16 cellular contexts compared by ENCODE assay signal in the genomic region with DNA sequence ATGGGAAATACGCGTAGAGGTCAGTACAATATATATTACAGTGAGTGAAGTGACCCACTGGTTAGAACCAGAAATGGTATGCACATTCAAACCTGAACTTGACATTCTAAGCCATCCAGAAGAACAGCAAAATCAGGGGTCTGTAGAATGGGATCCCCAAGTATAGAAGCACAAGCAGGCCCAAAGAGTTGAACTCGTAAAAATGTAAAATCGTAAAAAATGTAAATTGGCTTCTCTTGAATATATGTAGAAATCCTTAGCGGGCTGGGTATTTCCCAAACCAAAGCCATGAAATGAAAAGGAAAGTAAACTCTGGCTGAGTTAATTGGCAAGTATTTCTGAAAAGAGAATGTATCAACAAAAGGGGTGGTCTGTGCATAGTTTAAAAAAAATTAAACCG.
A peak's percentile ranks its signal among the peaks of the same experiment; 100 is the strongest.
DNase-seq lines count a peak whose midpoint lies in the region; ATAC-seq and TF ChIP-seq lines count a peak whose summit lies in the region.
"Had no signal": no experiment of that assay in that cellular context is flagged by ENCODE, and none has a peak within 500 bp of the region (broad histone marks: within the 10 kb centered on the region; RNA-seq: fewer than 3 reads in every experiment).

No MANE protein-coding gene starts in this region.

- H3K14ac ChIP-seq in IMR-90 (replicated peaks; ENCODE audit: low read depth, low read length), result no peak overlapping the region
- H3K14ac ChIP-seq in mesenchymal stem cell (ENCODE audit: low read length in 2 of 2), result no peak overlapping the region

- no peak overlapping the region for H2BK5ac ChIP-seq in IMR-90 (ENCODE audit: low read depth, low read length, poor library complexity, severe bottlenecking)
- H2BK5ac ChIP-seq in mesenchymal stem cell (ENCODE audit: low read depth, low read length, poor library complexity, severe bottlenecking), result no peak overlapping the region

- H4K91ac ChIP-seq in IMR-90 (ENCODE audit: insufficient read depth, low read depth, low read length), result no peak overlapping the region
- H4K91ac ChIP-seq in mesenchymal stem cell (ENCODE audit: low read length), result no peak overlapping the region

- intact Hi-C loops in IMR-90 (cut with micrococcal nuclease), result no loop called here
- intact Hi-C loops in tibial artery (cut with DNase I; ENCODE audit: low total_unique reads), result no loop called here

- POLR2A ChIA-PET in IMR-90 (lab: Charles Lee; ENCODE audit: unreplicated experiment), result no interaction called here

- H2BK120ac ChIP-seq in IMR-90 (ENCODE audit: low read depth, low read length) (no peak overlapping the region), mesenchymal stem cell (ENCODE audit: low read depth, low read length) (no peak overlapping the region)

- CTCF ChIA-PET in IMR-90 (lab: Yijun Ruan, JAX), result no interaction called here

- 19% methylated on average over 3 of the region's 6 CpGs; no CpG with 5 or more reads in 1 of the 2 experiments for WGBS in IMR-90 (ENCODE audit: extremely low coverage in 2 of 2, insufficient read length in 1 of 2), 2 experiments
- WGBS in mesenchymal stem cell, result over 99% methylated on average over 5 of the region's 6 CpGs

- H3K23ac ChIP-seq in IMR-90 (ENCODE audit: low read depth, low read length) (no peak overlapping the region), mesenchymal stem cell (ENCODE audit: low read length in 2 of 2) (no peak overlapping the region)

- TF ChIP-seq POLR2A in IMR-90 (IDR thresholded peaks at IDR 0.05; ENCODE audit: low read depth, low read length), result no peak

- H2BK15ac ChIP-seq in IMR-90 (ENCODE audit: low read depth, low read length) (no peak overlapping the region), mesenchymal stem cell (ENCODE audit: low read depth, poor library complexity, severe bottlenecking) (no peak overlapping the region)

- H3K18ac ChIP-seq in IMR-90 (ENCODE audit: low read depth, low read length) (no peak overlapping the region; the same call in 1 of the 2 replicates), mesenchymal stem cell (ENCODE audit: low read depth in 1 of 2, low read length in 2 of 2) (no peak overlapping the region)

- H2BK20ac ChIP-seq in IMR-90 (ENCODE audit: low read depth, low read length), result no peak overlapping the region

- H3K9me3 ChIP-seq in IMR-90 (ENCODE audit: control insufficient read depth, insufficient read depth, low read length) (no peaks in the 10 kb centered on the region), mesenchymal stem cell (ENCODE audit: control insufficient read depth, low read length) (peaks cover 11% of the 10 kb centered on the region), tibial artery (peaks cover 0 to 4% (median 0%) of the 10 kb centered on the region in 3 donors)
- H3K9me3 ChIP-seq: BE2C, BLaER1 had no signal

- H4K8ac ChIP-seq in IMR-90 (ENCODE audit: low read depth in 2 of 2, low read length in 2 of 2), result no peak overlapping the region
- H4K8ac ChIP-seq in mesenchymal stem cell (ENCODE audit: low read length), result no peak overlapping the region

- no peak for TF ChIP-seq CTCF in IMR-90 (conservative IDR thresholded peaks at IDR 0.05; ENCODE audit: low read depth, low read length)
- no peak for TF ChIP-seq CTCF in tibial artery (IDR thresholded peaks at IDR 0.05)

- H3K9ac ChIP-seq in IMR-90 (ENCODE audit: low read depth, low read length) (no peak overlapping the region), mesenchymal stem cell (ENCODE audit: low read length) (no peak overlapping the region)
- H3K9ac ChIP-seq: BLaER1 had no signal

- H3K4me3 ChIP-seq in IMR-90 (ENCODE audit: insufficient read depth, low read depth, low read length), result no peak overlapping the region
- H3K4me3 ChIP-seq in mesenchymal stem cell (ENCODE audit: insufficient read depth in 1 of 2, low read depth in 1 of 2, low read length in 2 of 2), result no peak overlapping the region
- H3K4me3 ChIP-seq in tibial artery, result no peak overlapping the region
- H3K4me3 ChIP-seq: BLaER1 had no signal

- H4K20me1 ChIP-seq in IMR-90 (ENCODE audit: insufficient read depth, low read length), result no peaks in the 10 kb centered on the region
- H4K20me1 ChIP-seq: BLaER1 had no signal

- no peak overlapping the region for H3K56ac ChIP-seq in IMR-90 (ENCODE audit: extremely low read depth, insufficient read depth, low read length)

- BruUV-seq in IMR-90 (replicated peaks; lab: Mats Ljungman, UMichigan), result no TSS peak

- in situ Hi-C loops in IMR-90 (cut with MboI; ENCODE audit: low sequenced_read_pairs) (no loop called here), ACHN (cut with HindIII; ENCODE audit: low pct_ligation_motif_present, low pct_unique_long_range_greater_than_20kb, low sequenced_read_pairs) (no loop called here)

- no peak for TF ChIP-seq RAD21 in IMR-90 (IDR thresholded peaks at IDR 0.05; ENCODE audit: low read length)

- H2AFZ ChIP-seq in IMR-90 (replicated peaks; ENCODE audit: low read length, poor library complexity) (no peak overlapping the region), mesenchymal stem cell (ENCODE audit: low read depth, low read length) (no peak overlapping the region)

- H3K27ac ChIP-seq in IMR-90 (ENCODE audit: insufficient read depth, low read length) (no peak overlapping the region), mesenchymal stem cell (ENCODE audit: low read length, poor library complexity, severe bottlenecking) (no peak overlapping the region), tibial artery (no peak overlapping the region)
- H3K27ac ChIP-seq: BLaER1 had no signal

- H3K4me1 ChIP-seq in IMR-90 (ENCODE audit: control insufficient read depth, insufficient read depth, low read length) (no peaks in the 10 kb centered on the region), mesenchymal stem cell (ENCODE audit: control insufficient read depth, insufficient read depth, low read depth, low read length) (no peaks in the 10 kb centered on the region), tibial artery (no peaks in the 10 kb centered on the region)
- H3K4me1 ChIP-seq: BE2C, Caco-2 had no signal

- H3K9me1 ChIP-seq in IMR-90 (ENCODE audit: insufficient read depth, low read length), result no peaks in the 10 kb centered on the region

- DNase-seq in IMR-90, result no peak
- peak; percentile 11 for DNase-seq in astrocyte of the hippocampus (ENCODE audit: low read depth, low spot score)
- peak; percentile 10 for DNase-seq in mesenchymal stem cell
- DNase-seq in ACHN, result no peak
- DNase-seq in GM19238 (ENCODE audit: insufficient read length, low spot score), result no peak
- DNase-seq in tibial artery, result no peak
- DNase-seq: 8988T; BE2C; C1 segment of cervical spinal cord; Caco-2; Calu3; CD4-positive, CD25-positive, alpha-beta regulatory T cell; CD8-positive, alpha-beta T cell; DMS79 treated with DMSO at 0.1 percent for 48 hours; GF-D8 had no signal

- dilution Hi-C loops in IMR-90 (cut with HindIII; ENCODE audit: low sequenced_read_pairs, unreplicated experiment), result no loop called here

- no peak overlapping the region for H2AK5ac ChIP-seq in IMR-90 (ENCODE audit: low read depth, low read length)
- H2AK5ac ChIP-seq in mesenchymal stem cell (ENCODE audit: low read length, severe bottlenecking), result no peak overlapping the region

- no peak overlapping the region for H2AK9ac ChIP-seq in IMR-90 (replicated peaks; ENCODE audit: low read depth, low read length, poor library complexity)

- H3K79me1 ChIP-seq in IMR-90 (ENCODE audit: low read depth in 1 of 2, low read length in 2 of 2) (no peaks in the 10 kb centered on the region), mesenchymal stem cell (replicated peaks; ENCODE audit: low read length, poor library complexity, severe bottlenecking) (no peaks in the 10 kb centered on the region)

- no peaks in the 10 kb centered on the region for H3K36me3 ChIP-seq in IMR-90 (ENCODE audit: control insufficient read depth, insufficient read depth, low read length)
- H3K36me3 ChIP-seq in mesenchymal stem cell (ENCODE audit: control insufficient read depth in 1 of 2, insufficient read depth in 2 of 2, low read depth in 1 of 2, low read length in 2 of 2), result no peaks in the 10 kb centered on the region
- H3K36me3 ChIP-seq in tibial artery, result no peaks in the 10 kb centered on the region
- H3K36me3 ChIP-seq: BE2C, BLaER1 had no signal

- H2BK12ac ChIP-seq in mesenchymal stem cell (ENCODE audit: low read length in 2 of 2), result no peak overlapping the region

- peak overlapping the region; percentile 36; the same call in 1 of the 2 replicates for H3K4me2 ChIP-seq in IMR-90 (ENCODE audit: low read depth, low read length)
- no peak overlapping the region for H3K4me2 ChIP-seq in mesenchymal stem cell (ENCODE audit: low read length, poor library complexity, severe bottlenecking)
- H3K4me2 ChIP-seq: BLaER1 had no signal

- H4K5ac ChIP-seq in IMR-90 (ENCODE audit: low read depth, low read length), result no peak overlapping the region

- H3K27me3 ChIP-seq in IMR-90 (ENCODE audit: control insufficient read depth, insufficient read depth, low read length) (no peaks in the 10 kb centered on the region), mesenchymal stem cell (ENCODE audit: control insufficient read depth in 1 of 2, insufficient read depth in 1 of 2, low read length in 2 of 2) (no peaks in the 10 kb centered on the region), tibial artery (no peaks in the 10 kb centered on the region)
- H3K27me3 ChIP-seq: BE2C, BLaER1 had no signal

- ATAC-seq in IMR-90 (ENCODE audit: low read depth), result 0 out of 2 replicates have a peak, but pooled peaks have one; percentile 11
- ATAC-seq: CD8-positive, alpha-beta T cell had no signal

- H3K4ac ChIP-seq in IMR-90 (ENCODE audit: low read depth, low read length) (no peak overlapping the region), mesenchymal stem cell (ENCODE audit: low read depth in 1 of 2, low read length in 2 of 2) (no peak overlapping the region)

TF ChIP-seq in IMR-90, 13 proteins besides CTCF, POLR2A, EP300 and RAD21 (continues in another document):
- TF ChIP-seq MAZ (IDR thresholded peaks at IDR 0.05; ENCODE audit: borderline replicate concordance, low read depth, low read length) (no peak), NFE2L2 (IDR thresholded peaks at IDR 0.05; ENCODE audit: low read depth, low read length) (no peak), FOS (IDR thresholded peaks at IDR 0.05; ENCODE audit: low read depth, low read length) (no peak), SMC3 (IDR thresholded peaks at IDR 0.05; ENCODE audit: low read depth, low read length) (no peak), CHD1 (IDR thresholded peaks at IDR 0.05; ENCODE audit: low read depth, low read length) (no peak), RFX5 (IDR thresholded peaks at IDR 0.05; ENCODE audit: low read depth, low read length) (no peak), CEBPB (IDR thresholded peaks at IDR 0.05; ENCODE audit: low read depth, low read length) (no peak)
- TF ChIP-seq, protein P1, sequence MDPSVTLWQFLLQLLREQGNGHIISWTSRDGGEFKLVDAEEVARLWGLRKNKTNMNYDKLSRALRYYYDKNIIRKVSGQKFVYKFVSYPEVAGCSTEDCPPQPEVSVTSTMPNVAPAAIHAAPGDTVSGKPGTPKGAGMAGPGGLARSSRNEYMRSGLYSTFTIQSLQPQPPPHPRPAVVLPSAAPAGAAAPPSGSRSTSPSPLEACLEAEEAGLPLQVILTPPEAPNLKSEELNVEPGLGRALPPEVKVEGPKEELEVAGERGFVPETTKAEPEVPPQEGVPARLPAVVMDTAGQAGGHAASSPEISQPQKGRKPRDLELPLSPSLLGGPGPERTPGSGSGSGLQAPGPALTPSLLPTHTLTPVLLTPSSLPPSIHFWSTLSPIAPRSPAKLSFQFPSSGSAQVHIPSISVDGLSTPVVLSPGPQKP (IDR thresholded peaks at IDR 0.05; ENCODE audit: borderline replicate concordance, low read depth, low read length), result no peak

Comparison
In these comparisons a context has a peak if more than half of its experiments do, and no peak if none do; other contexts are left out.
1. DNase-seq: peak in astrocyte of the hippocampus (single experiment) and mesenchymal stem cell (single experiment); none in IMR-90 (single experiment), ACHN (single experiment), GM19238 (single experiment) and tibial artery (0 of 2).